1 cellular context compared by ENCODE assay signal in genomic region chr14:102074415-102074964, GRCh38.
TF ChIP-seq lines count a peak whose summit lies in the region.

No MANE protein-coding gene starts in this region.

TF ChIP-seq in SK-N-SH treated with all-trans-retinoic acid at 6 μM for 48 hours, 23 proteins besides CTCF, POLR2A, EP300 and RAD21 (continued from another document):
- TF ChIP-seq PATZ1 (CRISPR knock-in tag; IDR thresholded peaks at IDR 0.05; ENCODE audit: borderline replicate concordance) (no peak), OSR1 (CRISPR knock-in tag; IDR thresholded peaks at IDR 0.05) (no peak), ZFP3 (CRISPR knock-in tag; IDR thresholded peaks at IDR 0.05) (no peak), GLIS3 (CRISPR knock-in tag; IDR thresholded peaks at IDR 0.05) (no peak), TCF4 (CRISPR knock-in tag; IDR thresholded peaks at IDR 0.05; ENCODE audit: borderline replicate concordance) (no peak), CSDC2 (CRISPR knock-in tag; IDR thresholded peaks at IDR 0.05) (no peak)
